ENCODE assay signal across 1 cellular context in genomic region chr19:33334271-33334670, GRCh38.
TF ChIP-seq lines count a peak whose summit lies in the region.

No MANE protein-coding gene starts in this region.

TF ChIP-seq in HepG2, 621 proteins besides CTCF, POLR2A, EP300 and RAD21:
- TF ChIP-seq NR2C2 (CRISPR knock-in tag; IDR thresholded peaks at IDR 0.05; ENCODE audit: borderline replicate concordance) (0 out of 2 replicates have a peak, but pooled peaks have one; percentile 3), SNAPC5 (CRISPR knock-in tag; IDR thresholded peaks at IDR 0.05; ENCODE audit: borderline replicate concordance) (no peak)
